Comparison of ENCODE assay signal across 17 cellular contexts in genomic region chr2:217829420-217829819, GRCh38.
DNase-seq lines count a peak whose midpoint lies in the region; ATAC-seq and TF ChIP-seq lines count a peak whose summit lies in the region.
"Had no signal": no experiment of that assay in that cellular context is flagged by ENCODE, and none has a peak within 500 bp of the region (broad histone marks: within the 10 kb centered on the region; RNA-seq: fewer than 3 reads in every experiment).

No MANE protein-coding gene starts in this region.

- no peak overlapping the region for H3K4me2 ChIP-seq in osteoblast (ENCODE audit: insufficient read depth, low read length)

- TF ChIP-seq CTCF in right atrium auricular region (IDR thresholded peaks at IDR 0.05) (no peak), osteoblast (IDR thresholded peaks at IDR 0.05; ENCODE audit: extremely low read depth, low read depth, low read length) (no peak), tibial artery (IDR thresholded peaks at IDR 0.05) (no peak)

- intact Hi-C loops in Right ventricle myocardium inferior (cut with DNase I) (no loop called here), left ventricle myocardium superior (cut with micrococcal nuclease) (no loop called here), tibial artery (cut with DNase I; ENCODE audit: low total_unique reads) (no loop called here)

- H3K27ac ChIP-seq in right atrium auricular region = peak overlapping the region; percentile 56 to 70
- no peak overlapping the region for H3K27ac ChIP-seq in osteoblast (ENCODE audit: low read depth, low read length)
- peak overlapping the region; percentile 59 to 78 for H3K27ac ChIP-seq in tibial artery
- H3K27ac ChIP-seq: 22Rv1 had no signal

- no peak overlapping the region for H2AFZ ChIP-seq in osteoblast (ENCODE audit: low read length)

- H3K4me1 ChIP-seq in right atrium auricular region (peaks cover 5 to 98% of the 10 kb centered on the region in 2 donors), osteoblast (ENCODE audit: insufficient read depth, low read length) (peaks cover 14% of the 10 kb centered on the region), tibial artery (peaks cover 0 to 100% (median 65%) of the 10 kb centered on the region in 4 donors)

- no peaks in the 10 kb centered on the region for H3K27me3 ChIP-seq in right atrium auricular region
- H3K27me3 ChIP-seq in osteoblast (ENCODE audit: insufficient read depth, low read length) = no peaks in the 10 kb centered on the region
- no peaks in the 10 kb centered on the region for H3K27me3 ChIP-seq in tibial artery

- H3K4me3 ChIP-seq in right atrium auricular region = no peak overlapping the region
- no peak overlapping the region for H3K4me3 ChIP-seq in osteoblast (ENCODE audit: insufficient read depth, low read length)
- H3K4me3 ChIP-seq in tibial artery = no peak overlapping the region
- H3K4me3 ChIP-seq: K562 had no signal

- DNase-seq in Right ventricle myocardium inferior (ENCODE audit: missing footprints) (peak; percentile 35), left ventricle myocardium superior (no peak), right atrium auricular region (ENCODE audit: low spot score) (no peak), osteoblast (ENCODE audit: insufficient read length, low spot score, missing footprints) (peak; percentile 8), tibial artery (no peak), NCI-H1092 treated with DMSO at 0.1 percent for 48 hours (lab: John Stamatoyannopoulos, UW) (no peak), NCI-H2029 treated with DMSO at 0.1 percent for 48 hours (lab: John Stamatoyannopoulos, UW) (no peak)
- no peak for DNase-seq in activated naive CD4-positive, alpha-beta T cell (lab: John Stamatoyannopoulos, UW)
- DNase-seq: AML-193, DMS79, NCI-H187 treated with DMSO at 0.1 percent for 48 hours, NCI-H226, NCI-H524, NCI-H82, PC-3 had no signal

- no peaks in the 10 kb centered on the region for H3K79me2 ChIP-seq in osteoblast (ENCODE audit: insufficient read depth, low read length)

- ATAC-seq in Right ventricle myocardium inferior = no peak
- no peak for ATAC-seq in left ventricle myocardium superior
- ATAC-seq: K562, PC-3 had no signal

- H3K9me3 ChIP-seq in right atrium auricular region = no peaks in the 10 kb centered on the region
- H3K9me3 ChIP-seq in osteoblast (ENCODE audit: low read depth, low read length) = no peaks in the 10 kb centered on the region
- no peaks in the 10 kb centered on the region for H3K9me3 ChIP-seq in tibial artery

- H3K36me3 ChIP-seq in right atrium auricular region = peaks cover 88% of the 10 kb centered on the region
- peaks cover 61% of the 10 kb centered on the region for H3K36me3 ChIP-seq in osteoblast (ENCODE audit: insufficient read depth, low read length)
- H3K36me3 ChIP-seq in tibial artery = peaks cover 75 to 92% (median 87%) of the 10 kb centered on the region in 3 donors

- peaks cover 9% of the 10 kb centered on the region for H4K20me1 ChIP-seq in osteoblast (ENCODE audit: insufficient read depth, low read length)

Comparison
In these comparisons a context has a peak if more than half of its experiments do, and no peak if none do; other contexts are left out.
1. DNase-seq: peak in Right ventricle myocardium inferior (single experiment) and osteoblast (single experiment); none in left ventricle myocardium superior (single experiment), right atrium auricular region (single experiment), tibial artery (0 of 2), NCI-H1092 treated with DMSO at 0.1 percent for 48 hours (single experiment), NCI-H2029 treated with DMSO at 0.1 percent for 48 hours (single experiment) and activated naive CD4-positive, alpha-beta T cell (0 of 4).